In genomic region chr7:3179456-3179855, GRCh38 we compare ENCODE assay signal across 1 cellular context.
TF ChIP-seq lines count a peak whose summit lies in the region.

No MANE protein-coding gene starts in this region.

TF ChIP-seq in HepG2, 621 proteins besides CTCF, POLR2A, EP300 and RAD21 (continued from another document):
- TF ChIP-seq ZNF564 (CRISPR knock-in tag; IDR thresholded peaks at IDR 0.05) (no peak), MIXL1 (CRISPR knock-in tag; IDR thresholded peaks at IDR 0.05) (no peak), ZNF678 (CRISPR knock-in tag; IDR thresholded peaks at IDR 0.05) (no peak), ZNF44 (CRISPR knock-in tag; IDR thresholded peaks at IDR 0.05) (no peak), HNF4G (IDR thresholded peaks at IDR 0.05; ENCODE audit: borderline replicate concordance, low read depth, low read length) (peak; percentile 30; the same call in 1 of the 2 replicates), HNF4G (CRISPR knock-in tag; IDR thresholded peaks at IDR 0.05; ENCODE audit: borderline replicate concordance, low read depth) (no peak), MIER2 (CRISPR knock-in tag; IDR thresholded peaks at IDR 0.05) (no peak), RNF219 (CRISPR knock-in tag; IDR thresholded peaks at IDR 0.05) (no peak)
- TF ChIP-seq, protein P1, sequence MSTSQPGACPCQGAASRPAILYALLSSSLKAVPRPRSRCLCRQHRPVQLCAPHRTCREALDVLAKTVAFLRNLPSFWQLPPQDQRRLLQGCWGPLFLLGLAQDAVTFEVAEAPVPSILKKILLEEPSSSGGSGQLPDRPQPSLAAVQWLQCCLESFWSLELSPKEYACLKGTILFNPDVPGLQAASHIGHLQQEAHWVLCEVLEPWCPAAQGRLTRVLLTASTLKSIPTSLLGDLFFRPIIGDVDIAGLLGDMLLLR (CRISPR knock-in tag; IDR thresholded peaks at IDR 0.05) = no peak
